ENCODE assay signal across 15 cellular contexts in genomic region chr2:229815858-229816257, GRCh38.
DNase-seq lines count a peak whose midpoint lies in the region; ATAC-seq and TF ChIP-seq lines count a peak whose summit lies in the region.
"Had no signal": no experiment of that assay in that cellular context is flagged by ENCODE, and none has a peak within 500 bp of the region (broad histone marks: within the 10 kb centered on the region; RNA-seq: fewer than 3 reads in every experiment).

No MANE protein-coding gene starts in this region.

- peaks cover 6% of the 10 kb centered on the region for H3K4me1 ChIP-seq in PC-9 (replicated peaks; ENCODE audit: insufficient read depth)

- no peak overlapping the region for H3K4me2 ChIP-seq in PC-9

- no peak for ATAC-seq in GM18498 (IDR thresholded peaks at IDR 0.05; ENCODE audit: unreplicated experiment)
- ATAC-seq: activated naive CD4-positive, alpha-beta T cell treated with anti-CD3 and anti-CD28 coated beads, Interleukin-2, amount 50 U/mL, for 72 hours had no signal

- H3K79me2 ChIP-seq in PC-9 (ENCODE audit: low read depth), result no peaks in the 10 kb centered on the region; the same call in 1 of the 2 replicates

- TF ChIP-seq CTCF in PC-9 (conservative IDR thresholded peaks at IDR 0.05), result no peak

- intact Hi-C loops in PC-9 (cut with micrococcal nuclease; ENCODE audit: unreplicated experiment), result no loop called here

- no peak overlapping the region for H3K4me3 ChIP-seq in PC-9
- H3K4me3 ChIP-seq: SJSA1 had no signal

- H2AFZ ChIP-seq in PC-9, result no peak overlapping the region

- no peaks in the 10 kb centered on the region for H3K9me2 ChIP-seq in PC-9 (ENCODE audit: insufficient read depth)

- no TSS peak for BruUV-seq in PC-9 (replicated peaks; lab: Mats Ljungman, UMichigan)

- no peaks in the 10 kb centered on the region for H3K9me3 ChIP-seq in PC-9 (ENCODE audit: insufficient read depth, low read depth)
- H3K9me3 ChIP-seq: SJSA1 had no signal

- POLR2A ChIA-PET in PC-9 (lab: Charles Lee; ENCODE audit: unreplicated experiment), result interaction anchor here (0.5 to 0.6 kb wide), 2 partner anchors 16 to 23 kb away, joined by 4 to 7 read pairs; no protein-coding TSS in a partner anchor

- H3K27me3 ChIP-seq in PC-9 (ENCODE audit: insufficient read depth, low read depth), result no peaks in the 10 kb centered on the region
- H3K27me3 ChIP-seq: SJSA1 had no signal

- peak overlapping the region; percentile 46 for H3K27ac ChIP-seq in PC-9
- H3K27ac ChIP-seq: SJSA1 had no signal

- peaks cover 16% of the 10 kb centered on the region; the same call in 1 of the 2 replicates for H3F3A ChIP-seq in PC-9 (ENCODE audit: insufficient read depth, low read depth)

- H4K20me1 ChIP-seq in PC-9 (ENCODE audit: insufficient read depth), result peaks cover 7% of the 10 kb centered on the region

- peaks cover 50% of the 10 kb centered on the region for H3K36me3 ChIP-seq in PC-9 (ENCODE audit: low read depth)

- CTCF ChIA-PET in PC-9 (lab: Charles Lee), result interaction anchor here (0.8 to 0.9 kb wide), 2 partner anchors 14 to 35 kb away, joined by 3 to 4 read pairs; no protein-coding TSS in a partner anchor

- DNase-seq in AG20443 (ENCODE audit: low spot score) (peak; percentile 47), PC-9 (peak in 1 of 2 experiments; percentile 65), dermis blood vessel endothelial cell (peak; percentile 58), myocyte (ENCODE audit: low read depth) (peak; percentile 19), SHP77 treated with DMSO at 0.1 percent for 48 hours (lab: John Stamatoyannopoulos, UW) (no peak), NCI-H526 treated with DMSO at 0.1 percent for 48 hours (lab: John Stamatoyannopoulos, UW) (no peak), NOMO-1 treated with DMSO at 0.1 percent for 48 hours (lab: John Stamatoyannopoulos, UW; ENCODE audit: unreplicated experiment) (no peak)
- DNase-seq: activated CD8-positive, alpha-beta memory T cell treated with anti-CD3 and anti-CD28 coated beads, Interleukin-2, amount 50 U/mL, for 48 hours; C1 segment of cervical spinal cord; NCI-H1436 treated with DMSO at 0.1 percent for 48 hours; nucleus accumbens; stimulated activated CD4-positive, alpha-beta T cell treated with anti-CD3 and anti-CD28 coated beads, Interleukin-2, amount 100 ng/mL, for 24 hours had no signal

Comparison
In these comparisons a context has a peak if more than half of its experiments do, and no peak if none do; other contexts are left out.
1. DNase-seq: peak in AG20443 (single experiment), dermis blood vessel endothelial cell (single experiment) and myocyte (single experiment); none in SHP77 treated with DMSO at 0.1 percent for 48 hours (single experiment), NCI-H526 treated with DMSO at 0.1 percent for 48 hours (single experiment) and NOMO-1 treated with DMSO at 0.1 percent for 48 hours (single experiment).